Comparison of ENCODE assay signal across 16 cellular contexts in genomic region chrX:46595084-46595483, GRCh38. TPM values are rescaled to one million over a fixed set of nuclear protein-coding genes. Genes with fewer than 3 reads are reported as not detected.
DNase-seq lines count a peak whose midpoint lies in the region; ATAC-seq and TF ChIP-seq lines count a peak whose summit lies in the region.
"Had no signal": no experiment of that assay in that cellular context is flagged by ENCODE, and none has a peak within 500 bp of the region (broad histone marks: within the 10 kb centered on the region; RNA-seq: fewer than 3 reads in every experiment).

No MANE protein-coding gene starts in this region.

- TSS peak; percentile 3 for BruUV-seq in PC-3 (replicated peaks; lab: Mats Ljungman, UMichigan)

- DNase-seq in PC-3 (no peak), WTC11 (ENCODE audit: low spot score) (no peak), foreskin melanocyte (no peak)
- DNase-seq in stimulated activated CD4-positive, alpha-beta T cell treated with anti-CD3 and anti-CD28 coated beads, Interleukin-2, amount 100 ng/mL, for 48 hours: no peak
- DNase-seq: CD4-positive, alpha-beta memory T cell; COR-L47; DMS153; DND-41; GDM1; GM23248; H7; HCEC 1CT had no signal

- intact Hi-C loops in PC-3 (cut with micrococcal nuclease): no loop called here

- H3K4me1 Mint-ChIP-seq in WTC11: peaks cover 21% of the 10 kb centered on the region

- CTCF ChIA-PET in PC-3 (lab: Charles Lee): no interaction called here
- CTCF ChIA-PET in WTC11 (lab: Charles Lee): no interaction called here

- H3K27ac ChIP-seq in BLaER1: no peak overlapping the region
- no peak overlapping the region for H3K27ac ChIP-seq in BLaER1 treated with 17β-estradiol and CSF1 and Interleukin-3, amounts not matched to agents 10 nM and 100 nM
- H3K27ac ChIP-seq in PC-3 (ENCODE audit: low read length): no peak overlapping the region
- H3K27ac ChIP-seq: GM23248 had no signal

- H4K20me1 ChIP-seq in BLaER1 (no peaks in the 10 kb centered on the region), PC-3 (ENCODE audit: low read length) (no peaks in the 10 kb centered on the region)
- no peaks in the 10 kb centered on the region for H4K20me1 ChIP-seq in BLaER1 treated with 17β-estradiol and CSF1 and Interleukin-3, amounts not matched to agents 10 nM and 100 nM

- no peak for TF ChIP-seq CTCF in PC-3 (conservative IDR thresholded peaks at IDR 0.05; ENCODE audit: low read depth, low read length)
- no peak for TF ChIP-seq CTCF in WTC11 (IDR thresholded peaks at IDR 0.05)

- H3K4me3 ChIP-seq in BLaER1: no peak overlapping the region
- H3K4me3 ChIP-seq in BLaER1 treated with 17β-estradiol and CSF1 and Interleukin-3, amounts not matched to agents 10 nM and 100 nM: no peak overlapping the region
- no peak overlapping the region for H3K4me3 ChIP-seq in PC-3 (ENCODE audit: low read length)
- H3K4me3 ChIP-seq: GM12878, GM23248 had no signal

- peak overlapping the region; percentile 49 for H3K4me2 ChIP-seq in BLaER1
- H3K4me2 ChIP-seq in BLaER1 treated with 17β-estradiol and CSF1 and Interleukin-3, amounts not matched to agents 10 nM and 100 nM: peak overlapping the region in 6 of 11 experiments; percentile 3 to 73 (median 28); a peak in 10 of 22 replicates
- H3K4me2 ChIP-seq in PC-3 (ENCODE audit: low read length): no peak overlapping the region

- H3F3A ChIP-seq in PC-3 (ENCODE audit: low read length, unreplicated experiment): peaks cover 3% of the 10 kb centered on the region

- H3K27ac Mint-ChIP-seq in WTC11: peak overlapping the region; percentile 49; the same call in 1 of the 2 replicates
- H3K27ac Mint-ChIP-seq: CD4-positive, alpha-beta memory T cell had no signal

- H3K36me3 Mint-ChIP-seq in WTC11: peaks cover 5% of the 10 kb centered on the region; the same call in 1 of the 2 replicates

- ATAC-seq in PC-3 (no peak), WTC11 (no peak), HG03045 (IDR thresholded peaks at IDR 0.05; ENCODE audit: unreplicated experiment) (no peak)
- ATAC-seq: GM12878 had no signal

- H3K4me3 Mint-ChIP-seq in WTC11: no peak overlapping the region

- H3K9me2 ChIP-seq in PC-3 (replicated peaks; ENCODE audit: low read length): no peaks in the 10 kb centered on the region

- H3K27me3 ChIP-seq in BLaER1 (no peaks in the 10 kb centered on the region), PC-3 (ENCODE audit: low read length) (no peaks in the 10 kb centered on the region)
- no peaks in the 10 kb centered on the region for H3K27me3 ChIP-seq in BLaER1 treated with 17β-estradiol and CSF1 and Interleukin-3, amounts not matched to agents 10 nM and 100 nM

- H3K79me2 ChIP-seq in PC-3 (ENCODE audit: low read length): peaks cover 36% of the 10 kb centered on the region

- H2AFZ ChIP-seq in PC-3 (ENCODE audit: low read length): no peak overlapping the region
- H2AFZ ChIP-seq: GM23248 had no signal

- H3K27me3 Mint-ChIP-seq in WTC11 (ENCODE audit: low read depth): no peaks in the 10 kb centered on the region
- H3K27me3 Mint-ChIP-seq: CD4-positive, alpha-beta memory T cell had no signal

- H3K9ac ChIP-seq in BLaER1 (peak overlapping the region; percentile 21; the same call in 1 of the 2 replicates), PC-3 (ENCODE audit: low read length) (no peak overlapping the region)
- H3K9ac ChIP-seq in BLaER1 treated with 17β-estradiol and CSF1 and Interleukin-3, amounts not matched to agents 10 nM and 100 nM: no peak overlapping the region
- H3K9ac ChIP-seq: GM23248 had no signal

- POLR2A ChIA-PET in PC-3 (lab: Charles Lee; ENCODE audit: unreplicated experiment): no interaction called here
- POLR2A ChIA-PET in WTC11 (lab: Charles Lee): no interaction called here

- H3K4me1 ChIP-seq in BLaER1 (peaks cover 35% of the 10 kb centered on the region), PC-3 (ENCODE audit: insufficient read depth, low read length) (peaks cover 5% of the 10 kb centered on the region; the same call in 1 of the 2 replicates)
- H3K4me1 ChIP-seq in BLaER1 treated with 17β-estradiol and CSF1 and Interleukin-3, amounts not matched to agents 10 nM and 100 nM: peaks cover 9 to 33% (median 21%) of the 10 kb centered on the region in 10 experiments; a peak in 19 of 20 replicates

- H3K9me3 Mint-ChIP-seq in WTC11: no peaks in the 10 kb centered on the region
- H3K9me3 Mint-ChIP-seq: CD4-positive, alpha-beta memory T cell had no signal

- peaks cover 7% of the 10 kb centered on the region for H3K9me3 ChIP-seq in BLaER1
- H3K9me3 ChIP-seq in BLaER1 treated with 17β-estradiol and CSF1 and Interleukin-3, amounts not matched to agents 10 nM and 100 nM (replicated peaks in 1 of 11): peaks cover 0 to 12% (median 7%) of the 10 kb centered on the region in 11 experiments; a peak in 10 of 22 replicates
- no peaks in the 10 kb centered on the region for H3K9me3 ChIP-seq in PC-3 (ENCODE audit: low read length)

- H3K36me3 ChIP-seq in BLaER1 (peaks cover 13% of the 10 kb centered on the region; the same call in 1 of the 2 replicates), PC-3 (ENCODE audit: low read depth, low read length) (peaks cover 2% of the 10 kb centered on the region; the same call in 1 of the 2 replicates)
- H3K36me3 ChIP-seq in BLaER1 treated with 17β-estradiol and CSF1 and Interleukin-3, amounts not matched to agents 10 nM and 100 nM: peaks cover 0 to 10% (median 0%) of the 10 kb centered on the region in 11 experiments; a peak in 6 of 22 replicates

TF ChIP-seq in WTC11, 78 proteins besides CTCF, POLR2A, EP300 and RAD21 (continues in another document):
- TF ChIP-seq HMGA2 (CRISPR knock-in tag; IDR thresholded peaks at IDR 0.05) (no peak), FOXP1 (CRISPR knock-in tag; IDR thresholded peaks at IDR 0.05; ENCODE audit: borderline replicate concordance) (no peak), NR2C2 (CRISPR knock-in tag; IDR thresholded peaks at IDR 0.05) (no peak), ESRRA (CRISPR knock-in tag; IDR thresholded peaks at IDR 0.05; ENCODE audit: borderline replicate concordance) (no peak), MXD4 (CRISPR knock-in tag; IDR thresholded peaks at IDR 0.05; ENCODE audit: borderline replicate concordance) (no peak), CREB1 (CRISPR knock-in tag; IDR thresholded peaks at IDR 0.05) (no peak), GABPB1 (CRISPR knock-in tag; IDR thresholded peaks at IDR 0.05) (no peak), TEAD1 (CRISPR knock-in tag; IDR thresholded peaks at IDR 0.05) (no peak), RORB (CRISPR knock-in tag; IDR thresholded peaks at IDR 0.05) (no peak), SMAD4 (CRISPR knock-in tag; IDR thresholded peaks at IDR 0.05) (no peak), ZNF219 (CRISPR knock-in tag; IDR thresholded peaks at IDR 0.05; ENCODE audit: borderline replicate concordance) (no peak), GTF2I (CRISPR knock-in tag; conservative IDR thresholded peaks at IDR 0.05) (no peak), SP1 (CRISPR knock-in tag; conservative IDR thresholded peaks at IDR 0.05) (no peak), ZNF263 (CRISPR knock-in tag; IDR thresholded peaks at IDR 0.05; ENCODE audit: low read depth) (no peak)
- TF ChIP-seq, protein P1, sequence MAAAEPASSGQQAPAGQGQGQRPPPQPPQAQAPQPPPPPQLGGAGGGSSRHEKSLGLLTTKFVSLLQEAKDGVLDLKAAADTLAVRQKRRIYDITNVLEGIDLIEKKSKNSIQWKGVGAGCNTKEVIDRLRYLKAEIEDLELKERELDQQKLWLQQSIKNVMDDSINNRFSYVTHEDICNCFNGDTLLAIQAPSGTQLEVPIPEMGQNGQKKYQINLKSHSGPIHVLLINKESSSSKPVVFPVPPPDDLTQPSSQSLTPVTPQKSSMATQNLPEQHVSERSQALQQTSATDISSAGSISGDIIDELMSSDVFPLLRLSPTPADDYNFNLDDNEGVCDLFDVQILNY (CRISPR knock-in tag; IDR thresholded peaks at IDR 0.05): no peak
- TF ChIP-seq, protein P2, sequence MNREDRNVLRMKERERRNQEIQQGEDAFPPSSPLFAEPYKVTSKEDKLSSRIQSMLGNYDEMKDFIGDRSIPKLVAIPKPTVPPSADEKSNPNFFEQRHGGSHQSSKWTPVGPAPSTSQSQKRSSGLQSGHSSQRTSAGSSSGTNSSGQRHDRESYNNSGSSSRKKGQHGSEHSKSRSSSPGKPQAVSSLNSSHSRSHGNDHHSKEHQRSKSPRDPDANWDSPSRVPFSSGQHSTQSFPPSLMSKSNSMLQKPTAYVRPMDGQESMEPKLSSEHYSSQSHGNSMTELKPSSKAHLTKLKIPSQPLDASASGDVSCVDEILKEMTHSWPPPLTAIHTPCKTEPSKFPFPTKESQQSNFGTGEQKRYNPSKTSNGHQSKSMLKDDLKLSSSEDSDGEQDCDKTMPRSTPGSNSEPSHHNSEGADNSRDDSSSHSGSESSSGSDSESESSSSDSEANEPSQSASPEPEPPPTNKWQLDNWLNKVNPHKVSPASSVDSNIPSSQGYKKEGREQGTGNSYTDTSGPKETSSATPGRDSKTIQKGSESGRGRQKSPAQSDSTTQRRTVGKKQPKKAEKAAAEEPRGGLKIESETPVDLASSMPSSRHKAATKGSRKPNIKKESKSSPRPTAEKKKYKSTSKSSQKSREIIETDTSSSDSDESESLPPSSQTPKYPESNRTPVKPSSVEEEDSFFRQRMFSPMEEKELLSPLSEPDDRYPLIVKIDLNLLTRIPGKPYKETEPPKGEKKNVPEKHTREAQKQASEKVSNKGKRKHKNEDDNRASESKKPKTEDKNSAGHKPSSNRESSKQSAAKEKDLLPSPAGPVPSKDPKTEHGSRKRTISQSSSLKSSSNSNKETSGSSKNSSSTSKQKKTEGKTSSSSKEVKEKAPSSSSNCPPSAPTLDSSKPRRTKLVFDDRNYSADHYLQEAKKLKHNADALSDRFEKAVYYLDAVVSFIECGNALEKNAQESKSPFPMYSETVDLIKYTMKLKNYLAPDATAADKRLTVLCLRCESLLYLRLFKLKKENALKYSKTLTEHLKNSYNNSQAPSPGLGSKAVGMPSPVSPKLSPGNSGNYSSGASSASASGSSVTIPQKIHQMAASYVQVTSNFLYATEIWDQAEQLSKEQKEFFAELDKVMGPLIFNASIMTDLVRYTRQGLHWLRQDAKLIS (CRISPR knock-in tag; IDR thresholded peaks at IDR 0.05; ENCODE audit: borderline replicate concordance): no peak
- TF ChIP-seq, protein P3, sequence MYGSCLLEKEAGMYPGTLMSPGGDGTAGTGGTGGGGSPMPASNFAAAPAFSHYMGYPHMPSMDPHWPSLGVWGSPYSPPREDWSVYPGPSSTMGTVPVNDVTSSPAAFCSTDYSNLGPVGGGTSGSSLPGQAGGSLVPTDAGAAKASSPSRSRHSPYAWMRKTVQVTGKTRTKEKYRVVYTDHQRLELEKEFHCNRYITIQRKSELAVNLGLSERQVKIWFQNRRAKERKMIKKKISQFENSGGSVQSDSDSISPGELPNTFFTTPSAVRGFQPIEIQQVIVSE (CRISPR knock-in tag; IDR thresholded peaks at IDR 0.05; ENCODE audit: borderline replicate concordance): no peak

RNA-seq across cellular contexts. Expression of gene CHST7, which starts 21.5 kb away (rescaled TPM):
- total RNA-seq in PC-3 (2014; rRNA removed) (24.7 and 31.9 TPM in 2 replicates), WTC11 (2021) (17.0 to 19.6 TPM (median 18.5 TPM) in 3 replicates)

RNA-seq across cellular contexts. Expression of gene ZNF674, which starts 49.9 kb away (rescaled TPM):
- total RNA-seq in PC-3 (2014; rRNA removed): 8.2 and 9.0 TPM in 2 replicates
- total RNA-seq in WTC11 (2021): 4.4 to 7.6 TPM (median 7.0 TPM) in 3 replicates
